7 cellular contexts compared by ENCODE assay signal in genomic region chr7:46411236-46411635, GRCh38.
"Had no signal": no experiment of that assay in that cellular context is flagged by ENCODE, and none has a peak within 500 bp of the region (broad histone marks: within the 10 kb centered on the region; RNA-seq: fewer than 3 reads in every experiment).

No MANE protein-coding gene starts in this region.

- H3K4me3 Mint-ChIP-seq: HFFc6 had no signal

- H3K9me3 Mint-ChIP-seq: HFFc6 had no signal

- H3K27ac Mint-ChIP-seq: HFFc6 had no signal

- H3K9ac ChIP-seq: GM23248 had no signal

- H3K4me1 ChIP-seq: HAP-1 had no signal

- H3K36me3 ChIP-seq: HAP-1 had no signal

- H3K9me3 ChIP-seq: HAP-1 had no signal

- H2AFZ ChIP-seq: GM23248 had no signal

- H3K27ac ChIP-seq: GM23248, HL-60 had no signal

- H3K4me3 ChIP-seq: GM23248, HAP-1, K562 had no signal

- DNase-seq: GM23248, GOT3, H7, HFFc6 had no signal
